8 cellular contexts compared by ENCODE assay signal in the genomic region with DNA sequence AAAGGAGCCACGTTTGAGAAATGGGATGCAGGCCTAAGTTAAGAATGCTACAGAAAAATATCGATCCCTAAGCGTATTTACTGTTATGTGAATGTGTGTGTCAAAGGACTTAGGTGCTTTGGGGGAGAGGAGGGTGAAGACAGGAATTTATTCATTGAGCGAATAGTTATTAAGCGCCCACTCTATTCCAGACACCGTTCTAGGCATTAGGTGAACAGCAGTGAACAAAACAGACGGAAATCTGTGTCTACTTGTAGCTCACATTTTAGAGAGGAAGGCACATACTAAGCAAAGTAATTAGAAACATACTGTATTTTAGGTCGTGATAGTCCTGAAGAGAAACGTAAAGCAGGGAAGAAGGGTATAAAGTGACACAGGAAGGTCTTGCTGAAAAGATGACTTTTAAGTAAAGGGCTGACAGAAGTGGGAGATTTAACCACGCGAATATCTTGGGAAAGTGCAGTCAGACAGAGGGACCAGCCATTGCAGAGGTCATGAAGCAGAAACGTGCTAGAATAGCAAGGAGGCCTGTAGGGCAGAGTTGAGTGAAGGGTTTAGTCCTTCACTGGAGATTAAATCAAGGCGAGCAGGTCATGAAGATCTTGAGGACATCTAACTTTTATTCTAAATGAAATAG. TPM values are rescaled to one million over a fixed set of nuclear protein-coding genes. Genes with fewer than 3 reads are reported as not detected.
DNase-seq lines count a peak whose midpoint lies in the region; ATAC-seq and TF ChIP-seq lines count a peak whose summit lies in the region.

No MANE protein-coding gene starts in this region.

- H3K27me3 Mint-ChIP-seq in effector memory CD8-positive, alpha-beta T cell = no peaks in the 10 kb centered on the region
- no peaks in the 10 kb centered on the region for H3K27me3 Mint-ChIP-seq in T-cell

- in situ Hi-C loops in brain microvascular endothelial cell (cut with HindIII; ENCODE audit: low pct_ligation_motif_present, low sequenced_read_pairs) = no loop called here

- H3K27me3 ChIP-seq in brain microvascular endothelial cell (replicated peaks) = no peaks in the 10 kb centered on the region
- no peaks in the 10 kb centered on the region for H3K27me3 ChIP-seq in mucosa of stomach (ENCODE audit: control insufficient read depth, insufficient read depth, low read length)

- no peak for TF ChIP-seq CTCF in brain microvascular endothelial cell (IDR thresholded peaks at IDR 0.05; ENCODE audit: low read depth, low read length, missing control alignments)

- peaks cover 14 to 19% of the 10 kb centered on the region in 2 donors for H3K4me1 Mint-ChIP-seq in effector memory CD8-positive, alpha-beta T cell (ENCODE audit: low read depth in 2 of 2)
- peaks cover 18 to 53% (median 48%) of the 10 kb centered on the region in 3 donors for H3K4me1 Mint-ChIP-seq in T-cell

- DNase-seq in brain microvascular endothelial cell (peak; percentile 3), T-cell (no peak)
- DNase-seq in effector memory CD8-positive, alpha-beta T cell = no peak
- no peak for DNase-seq in activated naive CD4-positive, alpha-beta T cell (lab: John Stamatoyannopoulos, UW)

- H3K27ac Mint-ChIP-seq in effector memory CD8-positive, alpha-beta T cell = no peak overlapping the region
- H3K27ac Mint-ChIP-seq in T-cell = no peak overlapping the region

- H3K36me3 ChIP-seq in brain microvascular endothelial cell (replicated peaks) (no peaks in the 10 kb centered on the region), mucosa of stomach (ENCODE audit: control insufficient read depth, insufficient read depth, low read length) (no peaks in the 10 kb centered on the region)

- no peak overlapping the region for H3K4me3 Mint-ChIP-seq in effector memory CD8-positive, alpha-beta T cell
- no peak overlapping the region for H3K4me3 Mint-ChIP-seq in T-cell

- peak overlapping the region; percentile 90 for H3K9ac ChIP-seq in mucosa of stomach (ENCODE audit: low read length)

- H3K4me3 ChIP-seq in brain microvascular endothelial cell (ENCODE audit: low read depth, low read length) (peak overlapping the region; percentile 79), mucosa of stomach (ENCODE audit: low read length) (peak overlapping the region; percentile 95)

- peak overlapping the region; percentile 98 for H3K27ac ChIP-seq in brain microvascular endothelial cell

- H3K4me1 ChIP-seq in mucosa of stomach (ENCODE audit: control insufficient read depth, insufficient read depth, low read length) = peaks cover 10% of the 10 kb centered on the region

- peaks cover 16% of the 10 kb centered on the region for H3K36me3 Mint-ChIP-seq in effector memory CD8-positive, alpha-beta T cell (ENCODE audit: insufficient read depth)
- peaks cover 14% of the 10 kb centered on the region for H3K36me3 Mint-ChIP-seq in T-cell

- POLR2A ChIA-PET in T-cell (lab: Charles Lee) = interaction anchor here (0.5 to 0.6 kb wide), 3 partner anchors 10 to 13 kb away, joined by 3 to 5 read pairs (median 3); no protein-coding TSS in a partner anchor

- H3K9me3 Mint-ChIP-seq in effector memory CD8-positive, alpha-beta T cell = no peaks in the 10 kb centered on the region
- H3K9me3 Mint-ChIP-seq in T-cell = peaks cover 0 to 3% (median 0%) of the 10 kb centered on the region in 3 donors

- no peaks in the 10 kb centered on the region for H3K9me3 ChIP-seq in mucosa of stomach (ENCODE audit: control insufficient read depth, low read length)

- CTCF ChIA-PET in T-cell (lab: Charles Lee) = no interaction called here

- peak; percentile 0 for ATAC-seq in GM18867 (IDR thresholded peaks at IDR 0.05; ENCODE audit: unreplicated experiment)
- peak; percentile 3 for ATAC-seq in HG03432 (IDR thresholded peaks at IDR 0.05; ENCODE audit: unreplicated experiment)
- no peak for ATAC-seq in effector memory CD8-positive, alpha-beta T cell (replicated peaks)
- no peak for ATAC-seq in HG02970 (IDR thresholded peaks at IDR 0.05; ENCODE audit: low FRiP score, unreplicated experiment)
- no peak for ATAC-seq in T-cell (replicated peaks in 1 of 4)

RNA-seq across cellular contexts. Expression of gene AIMP1, which starts 0.5 kb away (rescaled TPM):
- total RNA-seq in T-cell = 10 to 100 TPM; 40.9 to 62.1 (median 45.5) TPM

RNA-seq across cellular contexts. Expression of gene TBCK, which starts 0.9 kb away (rescaled TPM):
- total RNA-seq in T-cell = 10 to 100 TPM; 43.5 to 49.9 (median 48.1) TPM

RNA-seq across cellular contexts. Expression of gene GIMD1, which starts 51.7 kb away (rescaled TPM):
- total RNA-seq in T-cell = not detected

Comparison
In these comparisons a context has a peak if more than half of its experiments do, and no peak if none do; other contexts are left out.
1. ATAC-seq: peak in GM18867 (single experiment) and HG03432 (single experiment); none in effector memory CD8-positive, alpha-beta T cell (single experiment), HG02970 (single experiment) and T-cell (0 of 4).